Comparison of ENCODE assay signal across 1 cellular context in the genomic region with DNA sequence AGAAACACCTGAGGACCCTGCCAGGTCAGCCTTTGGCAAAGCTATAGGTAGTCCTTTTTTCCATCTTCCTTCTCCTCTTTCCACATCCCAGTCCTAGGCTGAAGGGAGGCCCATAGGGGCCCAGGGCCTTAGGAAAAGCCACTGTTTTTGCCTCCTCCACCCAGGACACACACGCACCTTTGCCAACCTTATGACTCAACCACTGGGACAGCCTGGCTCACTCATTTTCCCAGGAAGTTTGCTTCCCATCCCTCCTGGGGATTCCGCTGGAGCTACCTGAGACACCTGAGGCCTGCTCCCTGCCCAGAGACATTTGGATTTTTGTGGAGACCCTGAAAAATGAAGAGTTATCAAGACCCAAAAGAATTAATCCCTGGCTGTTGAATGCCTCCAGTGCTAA.
TF ChIP-seq lines count a peak whose summit lies in the region.

No MANE protein-coding gene starts in this region.

TF ChIP-seq in SK-N-SH treated with all-trans-retinoic acid at 6 μM for 48 hours, 23 proteins besides CTCF, POLR2A, EP300 and RAD21 (continued from another document):
- TF ChIP-seq, protein P1, sequence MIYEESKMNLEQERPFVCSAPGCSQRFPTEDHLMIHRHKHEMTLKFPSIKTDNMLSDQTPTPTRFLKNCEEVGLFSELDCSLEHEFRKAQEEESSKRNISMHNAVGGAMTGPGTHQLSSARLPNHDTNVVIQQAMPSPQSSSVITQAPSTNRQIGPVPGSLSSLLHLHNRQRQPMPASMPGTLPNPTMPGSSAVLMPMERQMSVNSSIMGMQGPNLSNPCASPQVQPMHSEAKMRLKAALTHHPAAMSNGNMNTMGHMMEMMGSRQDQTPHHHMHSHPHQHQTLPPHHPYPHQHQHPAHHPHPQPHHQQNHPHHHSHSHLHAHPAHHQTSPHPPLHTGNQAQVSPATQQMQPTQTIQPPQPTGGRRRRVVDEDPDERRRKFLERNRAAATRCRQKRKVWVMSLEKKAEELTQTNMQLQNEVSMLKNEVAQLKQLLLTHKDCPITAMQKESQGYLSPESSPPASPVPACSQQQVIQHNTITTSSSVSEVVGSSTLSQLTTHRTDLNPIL (CRISPR knock-in tag; IDR thresholded peaks at IDR 0.05; ENCODE audit: low read depth), result no peak
- TF ChIP-seq TOX (CRISPR knock-in tag; IDR thresholded peaks at IDR 0.05; ENCODE audit: borderline replicate concordance) (no peak), PPARA (CRISPR knock-in tag; IDR thresholded peaks at IDR 0.05; ENCODE audit: borderline replicate concordance) (no peak), ZNF565 (CRISPR knock-in tag; conservative IDR thresholded peaks at IDR 0.05; ENCODE audit: low read depth) (no peak)
- TF ChIP-seq, protein P2, sequence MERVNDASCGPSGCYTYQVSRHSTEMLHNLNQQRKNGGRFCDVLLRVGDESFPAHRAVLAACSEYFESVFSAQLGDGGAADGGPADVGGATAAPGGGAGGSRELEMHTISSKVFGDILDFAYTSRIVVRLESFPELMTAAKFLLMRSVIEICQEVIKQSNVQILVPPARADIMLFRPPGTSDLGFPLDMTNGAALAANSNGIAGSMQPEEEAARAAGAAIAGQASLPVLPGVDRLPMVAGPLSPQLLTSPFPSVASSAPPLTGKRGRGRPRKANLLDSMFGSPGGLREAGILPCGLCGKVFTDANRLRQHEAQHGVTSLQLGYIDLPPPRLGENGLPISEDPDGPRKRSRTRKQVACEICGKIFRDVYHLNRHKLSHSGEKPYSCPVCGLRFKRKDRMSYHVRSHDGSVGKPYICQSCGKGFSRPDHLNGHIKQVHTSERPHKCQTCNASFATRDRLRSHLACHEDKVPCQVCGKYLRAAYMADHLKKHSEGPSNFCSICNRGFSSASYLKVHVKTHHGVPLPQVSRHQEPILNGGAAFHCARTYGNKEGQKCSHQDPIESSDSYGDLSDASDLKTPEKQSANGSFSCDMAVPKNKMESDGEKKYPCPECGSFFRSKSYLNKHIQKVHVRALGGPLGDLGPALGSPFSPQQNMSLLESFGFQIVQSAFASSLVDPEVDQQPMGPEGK (CRISPR knock-in tag; IDR thresholded peaks at IDR 0.05; ENCODE audit: borderline replicate concordance), result no peak
